In genomic region chr2:31318360-31319336, GRCh38 we compare ENCODE assay signal across 10 cellular contexts.
DNase-seq lines count a peak whose midpoint lies in the region; ATAC-seq lines count a peak whose summit lies in the region.
"Had no signal": no experiment of that assay in that cellular context is flagged by ENCODE, and none has a peak within 500 bp of the region (broad histone marks: within the 10 kb centered on the region; RNA-seq: fewer than 3 reads in every experiment).

No MANE protein-coding gene starts in this region.

- H3K4me3 Mint-ChIP-seq in T-helper 2 cell treated with Interferon-gamma antibody and Interleukin-4, amounts not matched to agents 5 μg/mL and 100 μg/mL, for 36 hours, result peak overlapping the region; percentile 72
- H3K4me3 Mint-ChIP-seq in dendritic cell treated with granulocyte-macrophage colony-stimulating factor and Interleukin-4, amounts not matched to agents 40 ng/mL and 50 ng/mL, for 4 days, result peak overlapping the region; percentile 45

- H3K9me3 Mint-ChIP-seq in T-helper 2 cell treated with Interferon-gamma antibody and Interleukin-4, amounts not matched to agents 5 μg/mL and 100 μg/mL, for 36 hours, result no peaks in the 10 kb centered on the region
- H3K9me3 Mint-ChIP-seq in dendritic cell treated with granulocyte-macrophage colony-stimulating factor and Interleukin-4, amounts not matched to agents 40 ng/mL and 50 ng/mL, for 4 days, result no peaks in the 10 kb centered on the region

- peaks cover 5% of the 10 kb centered on the region for H3K27me3 Mint-ChIP-seq in T-helper 2 cell treated with Interferon-gamma antibody and Interleukin-4, amounts not matched to agents 5 μg/mL and 100 μg/mL, for 36 hours (ENCODE audit: low read depth)
- no peaks in the 10 kb centered on the region for H3K27me3 Mint-ChIP-seq in dendritic cell treated with granulocyte-macrophage colony-stimulating factor and Interleukin-4, amounts not matched to agents 40 ng/mL and 50 ng/mL, for 4 days

- ATAC-seq in GM18861 (IDR thresholded peaks at IDR 0.05; ENCODE audit: unreplicated experiment) (peak; percentile 84), HG03039 (IDR thresholded peaks at IDR 0.05; ENCODE audit: unreplicated experiment) (peak; percentile 51)
- ATAC-seq: Panc1 had no signal

- intact Hi-C loops in dendritic cell treated with granulocyte-macrophage colony-stimulating factor and Interleukin-4, amounts not matched to agents 40 ng/mL and 50 ng/mL, for 4 days (cut with micrococcal nuclease), result no loop called here

- peaks cover 48% of the 10 kb centered on the region for H3K4me1 Mint-ChIP-seq in T-helper 2 cell treated with Interferon-gamma antibody and Interleukin-4, amounts not matched to agents 5 μg/mL and 100 μg/mL, for 36 hours (ENCODE audit: low read depth)
- H3K4me1 Mint-ChIP-seq in dendritic cell treated with granulocyte-macrophage colony-stimulating factor and Interleukin-4, amounts not matched to agents 40 ng/mL and 50 ng/mL, for 4 days (ENCODE audit: low read depth), result peaks cover 43% of the 10 kb centered on the region

- no peaks in the 10 kb centered on the region for H3K36me3 Mint-ChIP-seq in T-helper 2 cell treated with Interferon-gamma antibody and Interleukin-4, amounts not matched to agents 5 μg/mL and 100 μg/mL, for 36 hours (ENCODE audit: low read depth)
- H3K36me3 Mint-ChIP-seq in dendritic cell treated with granulocyte-macrophage colony-stimulating factor and Interleukin-4, amounts not matched to agents 40 ng/mL and 50 ng/mL, for 4 days (ENCODE audit: low read depth), result no peaks in the 10 kb centered on the region

- DNase-seq in T-helper 2 cell treated with Interferon-gamma antibody and Interleukin-4, amounts not matched to agents 5 μg/mL and 100 μg/mL, for 36 hours (ENCODE audit: low spot score), result peak; percentile 57
- peak; percentile 65 for DNase-seq in stimulated activated CD4-positive, alpha-beta T cell treated with anti-CD3 and anti-CD28 coated beads, Interleukin-15, amount 100 ng/mL, for 24 hours
- DNase-seq in NCI-H2029 (lab: John Stamatoyannopoulos, UW) (no peak), DMS153 (lab: John Stamatoyannopoulos, UW) (no peak), HUDEP-2 (lab: John Stamatoyannopoulos, UW; ENCODE audit: unreplicated experiment in 76 of 76) (no peak)
- DNase-seq: left cardiac atrium had no signal

- H3K27ac Mint-ChIP-seq in T-helper 2 cell treated with Interferon-gamma antibody and Interleukin-4, amounts not matched to agents 5 μg/mL and 100 μg/mL, for 36 hours, result peak overlapping the region; percentile 86
- H3K27ac Mint-ChIP-seq in dendritic cell treated with granulocyte-macrophage colony-stimulating factor and Interleukin-4, amounts not matched to agents 40 ng/mL and 50 ng/mL, for 4 days, result peak overlapping the region; percentile 84

Comparison
In these comparisons a context has a peak if more than half of its experiments do, and no peak if none do; other contexts are left out.
1. DNase-seq: peak in T-helper 2 cell treated with Interferon-gamma antibody and Interleukin-4, amounts not matched to agents 5 μg/mL and 100 μg/mL, for 36 hours (single experiment) and stimulated activated CD4-positive, alpha-beta T cell treated with anti-CD3 and anti-CD28 coated beads, Interleukin-15, amount 100 ng/mL, for 24 hours (single experiment); none in NCI-H2029 (single experiment), DMS153 (single experiment) and HUDEP-2 (0 of 76).